ENCODE assay signal across 1 cellular context in the genomic region with DNA sequence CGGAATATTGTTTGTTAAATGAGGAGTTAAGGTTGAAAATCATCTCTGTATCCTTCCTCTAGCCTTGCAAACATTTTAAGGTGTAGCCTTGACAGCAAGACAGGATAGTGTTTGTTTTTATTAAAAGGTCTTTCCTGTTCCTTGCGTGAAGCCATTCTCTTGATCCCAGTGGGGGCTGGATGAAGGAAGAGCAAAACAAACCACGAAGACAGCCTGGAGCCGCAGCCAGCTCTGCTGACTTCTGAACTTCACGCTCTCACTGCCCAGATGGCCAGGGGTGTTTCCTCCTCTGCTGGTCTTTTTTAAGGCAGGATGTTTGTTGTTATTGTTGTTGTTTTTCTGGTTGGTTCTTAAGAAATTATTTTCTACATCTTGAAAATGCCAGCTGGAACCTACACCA.
TF ChIP-seq lines count a peak whose summit lies in the region.

No MANE protein-coding gene starts in this region.

TF ChIP-seq in IMR-90, 13 proteins besides CTCF, POLR2A, EP300 and RAD21:
- no peak for TF ChIP-seq ELK1 (IDR thresholded peaks at IDR 0.05; ENCODE audit: borderline replicate concordance, low read depth, low read length)
- TF ChIP-seq NFE2L2 (IDR thresholded peaks at IDR 0.05; ENCODE audit: low read depth, low read length): no peak
- no peak for TF ChIP-seq RCOR1 (IDR thresholded peaks at IDR 0.05; ENCODE audit: insufficient replicate concordance, low read length)
- TF ChIP-seq FOS (IDR thresholded peaks at IDR 0.05; ENCODE audit: low read depth, low read length): no peak
